Comparison of ENCODE assay signal across 10 cellular contexts in the genomic region with DNA sequence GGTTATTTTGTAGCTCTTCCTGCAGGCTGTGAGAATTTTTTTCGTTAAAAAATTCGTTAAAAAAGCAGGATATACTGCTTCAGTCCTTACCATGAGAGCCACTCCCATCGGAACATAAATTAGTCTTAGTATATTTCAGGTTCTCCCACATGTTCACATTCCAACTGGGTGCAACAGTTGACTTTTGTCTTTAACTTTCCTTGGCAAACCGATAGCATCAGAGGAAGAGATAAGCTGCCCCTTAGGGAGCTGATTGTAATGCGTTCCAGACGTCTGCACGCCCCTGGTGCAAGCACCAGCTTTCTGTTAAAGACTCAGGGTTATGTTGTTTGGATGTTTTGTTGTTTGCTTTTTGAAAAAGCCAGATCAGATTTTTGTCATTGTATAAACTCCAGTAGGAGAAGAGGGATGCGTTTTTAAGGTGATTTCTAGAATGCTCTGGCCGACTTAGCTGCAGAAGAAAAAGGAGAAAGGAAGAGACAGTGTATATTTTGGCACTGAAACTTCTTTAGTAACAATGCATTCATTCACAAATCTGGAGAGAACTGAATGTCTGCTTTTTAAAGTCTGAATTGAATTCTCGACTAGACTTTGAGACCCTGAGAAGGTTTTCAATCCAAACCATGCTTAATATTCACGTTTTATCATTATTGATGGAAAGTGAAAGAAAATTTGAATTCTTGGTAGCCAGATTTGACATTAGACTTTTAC.
DNase-seq lines count a peak whose midpoint lies in the region; ATAC-seq and TF ChIP-seq lines count a peak whose summit lies in the region.
"Had no signal": no experiment of that assay in that cellular context is flagged by ENCODE, and none has a peak within 500 bp of the region (broad histone marks: within the 10 kb centered on the region; RNA-seq: fewer than 3 reads in every experiment).

No MANE protein-coding gene starts in this region.

- peak overlapping the region in 1 of 2 donors; percentile 23 for H3K27ac Mint-ChIP-seq in natural killer cell
- H3K27ac Mint-ChIP-seq: stimulated activated memory B cell treated with anti-CD40 and anti-IgM and Interleukin-4, amounts not matched to agents 10 μg/mL and 1 μg/mL and 100 μg/mL, for 72 hours had no signal

- no peak for ATAC-seq in GM21717 (IDR thresholded peaks at IDR 0.05; ENCODE audit: unreplicated experiment)
- no peak for ATAC-seq in natural killer cell
- ATAC-seq in GM21367 (IDR thresholded peaks at IDR 0.05; ENCODE audit: unreplicated experiment): no peak
- ATAC-seq: stimulated activated memory B cell treated with anti-CD40 and anti-IgM and Interleukin-4, amounts not matched to agents 10 μg/mL and 1 μg/mL and 100 μg/mL, for 72 hours had no signal

- H3K4me1 Mint-ChIP-seq in natural killer cell: peaks cover 9 to 25% of the 10 kb centered on the region in 2 donors

- H3K36me3 ChIP-seq in prostate gland: no peaks in the 10 kb centered on the region
- H3K36me3 ChIP-seq: pancreas had no signal

- H3K4me3 Mint-ChIP-seq in natural killer cell: no peak overlapping the region
- H3K4me3 Mint-ChIP-seq: stimulated activated memory B cell treated with anti-CD40 and anti-IgM and Interleukin-4, amounts not matched to agents 10 μg/mL and 1 μg/mL and 100 μg/mL, for 72 hours had no signal

- DNase-seq in D341Med (ENCODE audit: low spot score) (peak; percentile 63), SK-N-DZ (ENCODE audit: low spot score) (peak; percentile 35), foreskin melanocyte (peak; percentile 30), prostate gland (ENCODE audit: low spot score) (no peak), natural killer cell (no peak)
- no peak for DNase-seq in activated effector memory CD4-positive, alpha-beta T cell treated with Interleukin-2 at 50 U/mL for 16 hours
- DNase-seq: pancreas had no signal

- intact Hi-C loops in prostate gland (cut with DNase I) (no loop called here), natural killer cell (cut with micrococcal nuclease) (no loop called here)

- no peak for TF ChIP-seq POLR2A in prostate gland (IDR thresholded peaks at IDR 0.05)

- H3K9me3 ChIP-seq in prostate gland: no peaks in the 10 kb centered on the region
- H3K9me3 ChIP-seq: pancreas had no signal

- TF ChIP-seq CTCF in prostate gland (IDR thresholded peaks at IDR 0.05) (no peak), natural killer cell (IDR thresholded peaks at IDR 0.05) (no peak)

- 8% methylated on average over 11 of the region's 11 CpGs for WGBS in prostate gland

- peak overlapping the region; percentile 61 to 63 for H3K27ac ChIP-seq in prostate gland

- no peaks in the 10 kb centered on the region for H3K9me3 Mint-ChIP-seq in natural killer cell
- H3K9me3 Mint-ChIP-seq: stimulated activated memory B cell treated with anti-CD40 and anti-IgM and Interleukin-4, amounts not matched to agents 10 μg/mL and 1 μg/mL and 100 μg/mL, for 72 hours had no signal

- H3K27me3 ChIP-seq in prostate gland (replicated peaks; ENCODE audit: insufficient read depth): no peaks in the 10 kb centered on the region
- H3K27me3 ChIP-seq: pancreas had no signal

- H3K27me3 Mint-ChIP-seq in natural killer cell (ENCODE audit: low read depth in 2 of 2): peaks cover 3 to 9% of the 10 kb centered on the region in 2 donors

- H3K36me3 Mint-ChIP-seq in natural killer cell: no peaks in the 10 kb centered on the region
- H3K36me3 Mint-ChIP-seq: stimulated activated memory B cell treated with anti-CD40 and anti-IgM and Interleukin-4, amounts not matched to agents 10 μg/mL and 1 μg/mL and 100 μg/mL, for 72 hours had no signal

- H3K4me1 ChIP-seq in prostate gland (replicated peaks): no peaks in the 10 kb centered on the region

- no peak overlapping the region for H3K4me3 ChIP-seq in prostate gland

Comparison
In these comparisons a context has a peak if more than half of its experiments do, and no peak if none do; other contexts are left out.
1. DNase-seq: peak in D341Med (single experiment), SK-N-DZ (single experiment) and foreskin melanocyte (single experiment); none in prostate gland (single experiment), activated effector memory CD4-positive, alpha-beta T cell treated with Interleukin-2 at 50 U/mL for 16 hours (single experiment) and natural killer cell (single experiment).